1 cellular context compared by ENCODE assay signal in genomic region chr20:62631336-62632317, GRCh38.
TF ChIP-seq lines count a peak whose summit lies in the region.

No MANE protein-coding gene starts in this region.

TF ChIP-seq in HepG2, 621 proteins besides CTCF, POLR2A, EP300 and RAD21 (continued from another document):
- TF ChIP-seq GPBP1L1 (CRISPR knock-in tag; IDR thresholded peaks at IDR 0.05) (no peak), ZBTB20 (CRISPR knock-in tag; IDR thresholded peaks at IDR 0.05; ENCODE audit: borderline replicate concordance, low read depth) (no peak), MXD3 (CRISPR knock-in tag; IDR thresholded peaks at IDR 0.05) (no peak), ZSCAN25 (CRISPR knock-in tag; IDR thresholded peaks at IDR 0.05) (no peak)
